ENCODE assay signal across 10 cellular contexts in the genomic region with DNA sequence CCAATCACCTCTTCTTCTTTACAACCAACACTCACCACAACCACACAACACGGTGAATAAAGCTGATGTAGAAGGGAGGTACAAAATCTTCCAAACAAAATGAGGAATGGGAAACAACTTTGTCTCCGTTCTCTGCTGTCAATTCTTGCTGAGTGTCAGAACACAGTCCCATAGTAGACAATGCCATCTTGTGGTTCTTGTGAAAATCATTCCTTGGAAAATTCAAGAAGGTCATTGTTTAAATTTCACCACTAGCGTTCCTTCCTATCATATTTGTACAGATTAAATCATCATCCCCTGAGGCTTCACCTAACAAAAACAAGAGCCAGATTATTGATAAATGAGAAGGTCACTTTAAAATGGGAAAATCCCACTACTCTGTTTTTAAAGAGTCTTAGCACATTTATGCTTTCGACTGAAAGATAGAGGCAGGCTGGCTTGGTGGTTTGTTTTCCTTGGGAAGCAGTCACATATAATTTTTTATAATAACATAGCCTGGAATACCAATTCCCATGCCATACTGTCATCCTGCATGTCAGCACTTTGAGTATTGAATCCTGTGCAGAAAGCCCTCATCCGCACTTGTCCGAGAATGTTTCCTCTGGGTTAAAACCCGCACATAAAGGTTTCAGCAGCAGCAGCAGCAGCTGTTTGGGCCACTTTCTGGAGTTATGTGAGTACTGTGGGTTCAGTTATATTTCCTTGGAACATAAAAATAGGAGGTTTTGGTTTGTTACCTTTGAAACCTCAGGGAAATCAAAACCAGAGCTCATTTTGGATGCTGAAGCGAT.
DNase-seq lines count a peak whose midpoint lies in the region; ATAC-seq and TF ChIP-seq lines count a peak whose summit lies in the region.
"Had no signal": no experiment of that assay in that cellular context is flagged by ENCODE, and none has a peak within 500 bp of the region (broad histone marks: within the 10 kb centered on the region; RNA-seq: fewer than 3 reads in every experiment).

No MANE protein-coding gene starts in this region.

- intact Hi-C loops in right lobe of liver (cut with DNase I): no loop called here

- 51% methylated on average over 8 of the region's 8 CpGs for WGBS in right lobe of liver (ENCODE audit: insufficient coverage, low coverage, low lambda C conversion rate, missing lambda C conversion rate)

- peaks cover 15% of the 10 kb centered on the region for H3K9me3 Mint-ChIP-seq in activated T-helper 17 cell treated with anti-CD3 and anti-CD28 coated beads, Interleukin-2, amount 50 U/mL, for 72 hours

- DNase-seq in G401 (ENCODE audit: low spot score) (peak; percentile 7), LoVo (ENCODE audit: low spot score) (peak; percentile 17), adipocyte (ENCODE audit: low read depth) (peak; percentile 3), right lobe of liver (no peak), CD1c-positive myeloid dendritic cell (ENCODE audit: extremely low spot score) (no peak)
- DNase-seq: T-helper 9 cell had no signal

- no peaks in the 10 kb centered on the region for H3K4me1 Mint-ChIP-seq in activated T-helper 17 cell treated with anti-CD3 and anti-CD28 coated beads, Interleukin-2, amount 50 U/mL, for 72 hours

- H3K27ac ChIP-seq in right lobe of liver: no peak overlapping the region

- H3K9me3 ChIP-seq in adipocyte (ENCODE audit: control insufficient read depth, low read length) (peaks cover 14% of the 10 kb centered on the region), right lobe of liver (no peaks in the 10 kb centered on the region)

- in situ Hi-C loops in G401 (cut with HindIII; ENCODE audit: low sequenced_read_pairs): no loop called here

- no peak overlapping the region for H3K4me3 Mint-ChIP-seq in activated T-helper 17 cell treated with anti-CD3 and anti-CD28 coated beads, Interleukin-2, amount 50 U/mL, for 72 hours
- H3K4me3 Mint-ChIP-seq: activated naive CD8-positive, alpha-beta T cell had no signal

- TF ChIP-seq POLR2A in right lobe of liver (IDR thresholded peaks at IDR 0.05): no peak

- no peak overlapping the region for H3K27ac Mint-ChIP-seq in activated T-helper 17 cell treated with anti-CD3 and anti-CD28 coated beads, Interleukin-2, amount 50 U/mL, for 72 hours
- H3K27ac Mint-ChIP-seq: activated naive CD8-positive, alpha-beta T cell had no signal

- ATAC-seq in right lobe of liver: no peak
- no peak for ATAC-seq in activated T-helper 17 cell treated with anti-CD3 and anti-CD28 coated beads, Interleukin-2, amount 50 U/mL, for 72 hours (replicated peaks)
- no peak for ATAC-seq in HG03097 (IDR thresholded peaks at IDR 0.05; ENCODE audit: low FRiP score, unreplicated experiment)
- no peak for ATAC-seq in GM19463 (IDR thresholded peaks at IDR 0.05; ENCODE audit: unreplicated experiment)

- no peaks in the 10 kb centered on the region for H3K27me3 ChIP-seq in adipocyte (replicated peaks; ENCODE audit: control insufficient read depth, insufficient read depth, low read length)
- H3K27me3 ChIP-seq in right lobe of liver: no peaks in the 10 kb centered on the region

- H3K36me3 Mint-ChIP-seq in activated T-helper 17 cell treated with anti-CD3 and anti-CD28 coated beads, Interleukin-2, amount 50 U/mL, for 72 hours (ENCODE audit: low read depth): no peaks in the 10 kb centered on the region
- H3K36me3 Mint-ChIP-seq: activated naive CD8-positive, alpha-beta T cell had no signal

- H3K4me1 ChIP-seq in adipocyte (ENCODE audit: control insufficient read depth, insufficient read depth, low read length): no peaks in the 10 kb centered on the region
- H3K4me1 ChIP-seq in right lobe of liver: no peaks in the 10 kb centered on the region

- TF ChIP-seq CTCF in right lobe of liver (IDR thresholded peaks at IDR 0.05): peak in 3 of 4 donors; percentile 10 to 22 (median 11)

- H3K27me3 Mint-ChIP-seq in activated T-helper 17 cell treated with anti-CD3 and anti-CD28 coated beads, Interleukin-2, amount 50 U/mL, for 72 hours: peaks cover 44% of the 10 kb centered on the region

- H3K9ac ChIP-seq in adipocyte (ENCODE audit: low read length): no peak overlapping the region

- H3K4me3 ChIP-seq in adipocyte (ENCODE audit: low read length): no peak overlapping the region
- no peak overlapping the region for H3K4me3 ChIP-seq in right lobe of liver

- H3K36me3 ChIP-seq in adipocyte (ENCODE audit: control insufficient read depth, insufficient read depth, low read length, severe bottlenecking) (no peaks in the 10 kb centered on the region), right lobe of liver (no peaks in the 10 kb centered on the region)

Comparison
In these comparisons a context has a peak if more than half of its experiments do, and no peak if none do; other contexts are left out.
1. DNase-seq: peak in G401 (single experiment), LoVo (single experiment) and adipocyte (single experiment); none in right lobe of liver (0 of 3) and CD1c-positive myeloid dendritic cell (single experiment).